In the genomic region with DNA sequence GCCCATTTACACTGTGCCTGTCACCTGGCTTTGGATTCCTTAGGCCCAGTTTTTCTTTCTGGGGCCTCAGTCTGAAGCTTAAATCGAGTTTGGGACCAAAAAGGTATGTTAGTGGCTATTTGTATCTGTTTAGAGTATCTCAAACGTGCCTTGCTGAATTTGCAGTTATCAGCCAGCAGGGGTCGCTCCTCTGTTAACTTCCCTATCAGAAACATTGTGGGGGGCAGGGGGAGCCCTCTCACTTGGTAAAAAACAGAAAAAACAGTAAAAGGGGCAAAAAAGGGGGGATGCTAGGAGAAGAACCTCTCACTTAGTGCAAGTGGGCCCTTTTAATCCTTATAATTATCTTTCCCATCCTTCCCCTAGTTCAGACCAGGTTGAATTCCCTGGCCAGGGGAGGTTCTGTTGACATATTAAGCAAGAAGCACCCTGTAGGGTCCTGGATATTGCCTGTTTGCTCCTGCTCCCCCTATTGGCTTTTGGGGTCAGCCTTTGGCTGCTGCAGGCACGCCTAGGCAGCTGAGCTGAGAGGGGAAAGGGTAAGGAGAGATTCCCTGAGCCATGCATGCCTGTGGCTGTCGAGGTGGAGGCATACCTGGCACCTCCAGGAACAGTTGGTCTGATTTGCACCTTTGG, we compare ENCODE assay signal across 1 cellular context.
TF ChIP-seq lines count a peak whose summit lies in the region.

No MANE protein-coding gene starts in this region.

TF ChIP-seq in GM23338, 12 proteins besides CTCF, POLR2A, EP300 and RAD21 (continued from another document):
- TF ChIP-seq, protein P1, sequence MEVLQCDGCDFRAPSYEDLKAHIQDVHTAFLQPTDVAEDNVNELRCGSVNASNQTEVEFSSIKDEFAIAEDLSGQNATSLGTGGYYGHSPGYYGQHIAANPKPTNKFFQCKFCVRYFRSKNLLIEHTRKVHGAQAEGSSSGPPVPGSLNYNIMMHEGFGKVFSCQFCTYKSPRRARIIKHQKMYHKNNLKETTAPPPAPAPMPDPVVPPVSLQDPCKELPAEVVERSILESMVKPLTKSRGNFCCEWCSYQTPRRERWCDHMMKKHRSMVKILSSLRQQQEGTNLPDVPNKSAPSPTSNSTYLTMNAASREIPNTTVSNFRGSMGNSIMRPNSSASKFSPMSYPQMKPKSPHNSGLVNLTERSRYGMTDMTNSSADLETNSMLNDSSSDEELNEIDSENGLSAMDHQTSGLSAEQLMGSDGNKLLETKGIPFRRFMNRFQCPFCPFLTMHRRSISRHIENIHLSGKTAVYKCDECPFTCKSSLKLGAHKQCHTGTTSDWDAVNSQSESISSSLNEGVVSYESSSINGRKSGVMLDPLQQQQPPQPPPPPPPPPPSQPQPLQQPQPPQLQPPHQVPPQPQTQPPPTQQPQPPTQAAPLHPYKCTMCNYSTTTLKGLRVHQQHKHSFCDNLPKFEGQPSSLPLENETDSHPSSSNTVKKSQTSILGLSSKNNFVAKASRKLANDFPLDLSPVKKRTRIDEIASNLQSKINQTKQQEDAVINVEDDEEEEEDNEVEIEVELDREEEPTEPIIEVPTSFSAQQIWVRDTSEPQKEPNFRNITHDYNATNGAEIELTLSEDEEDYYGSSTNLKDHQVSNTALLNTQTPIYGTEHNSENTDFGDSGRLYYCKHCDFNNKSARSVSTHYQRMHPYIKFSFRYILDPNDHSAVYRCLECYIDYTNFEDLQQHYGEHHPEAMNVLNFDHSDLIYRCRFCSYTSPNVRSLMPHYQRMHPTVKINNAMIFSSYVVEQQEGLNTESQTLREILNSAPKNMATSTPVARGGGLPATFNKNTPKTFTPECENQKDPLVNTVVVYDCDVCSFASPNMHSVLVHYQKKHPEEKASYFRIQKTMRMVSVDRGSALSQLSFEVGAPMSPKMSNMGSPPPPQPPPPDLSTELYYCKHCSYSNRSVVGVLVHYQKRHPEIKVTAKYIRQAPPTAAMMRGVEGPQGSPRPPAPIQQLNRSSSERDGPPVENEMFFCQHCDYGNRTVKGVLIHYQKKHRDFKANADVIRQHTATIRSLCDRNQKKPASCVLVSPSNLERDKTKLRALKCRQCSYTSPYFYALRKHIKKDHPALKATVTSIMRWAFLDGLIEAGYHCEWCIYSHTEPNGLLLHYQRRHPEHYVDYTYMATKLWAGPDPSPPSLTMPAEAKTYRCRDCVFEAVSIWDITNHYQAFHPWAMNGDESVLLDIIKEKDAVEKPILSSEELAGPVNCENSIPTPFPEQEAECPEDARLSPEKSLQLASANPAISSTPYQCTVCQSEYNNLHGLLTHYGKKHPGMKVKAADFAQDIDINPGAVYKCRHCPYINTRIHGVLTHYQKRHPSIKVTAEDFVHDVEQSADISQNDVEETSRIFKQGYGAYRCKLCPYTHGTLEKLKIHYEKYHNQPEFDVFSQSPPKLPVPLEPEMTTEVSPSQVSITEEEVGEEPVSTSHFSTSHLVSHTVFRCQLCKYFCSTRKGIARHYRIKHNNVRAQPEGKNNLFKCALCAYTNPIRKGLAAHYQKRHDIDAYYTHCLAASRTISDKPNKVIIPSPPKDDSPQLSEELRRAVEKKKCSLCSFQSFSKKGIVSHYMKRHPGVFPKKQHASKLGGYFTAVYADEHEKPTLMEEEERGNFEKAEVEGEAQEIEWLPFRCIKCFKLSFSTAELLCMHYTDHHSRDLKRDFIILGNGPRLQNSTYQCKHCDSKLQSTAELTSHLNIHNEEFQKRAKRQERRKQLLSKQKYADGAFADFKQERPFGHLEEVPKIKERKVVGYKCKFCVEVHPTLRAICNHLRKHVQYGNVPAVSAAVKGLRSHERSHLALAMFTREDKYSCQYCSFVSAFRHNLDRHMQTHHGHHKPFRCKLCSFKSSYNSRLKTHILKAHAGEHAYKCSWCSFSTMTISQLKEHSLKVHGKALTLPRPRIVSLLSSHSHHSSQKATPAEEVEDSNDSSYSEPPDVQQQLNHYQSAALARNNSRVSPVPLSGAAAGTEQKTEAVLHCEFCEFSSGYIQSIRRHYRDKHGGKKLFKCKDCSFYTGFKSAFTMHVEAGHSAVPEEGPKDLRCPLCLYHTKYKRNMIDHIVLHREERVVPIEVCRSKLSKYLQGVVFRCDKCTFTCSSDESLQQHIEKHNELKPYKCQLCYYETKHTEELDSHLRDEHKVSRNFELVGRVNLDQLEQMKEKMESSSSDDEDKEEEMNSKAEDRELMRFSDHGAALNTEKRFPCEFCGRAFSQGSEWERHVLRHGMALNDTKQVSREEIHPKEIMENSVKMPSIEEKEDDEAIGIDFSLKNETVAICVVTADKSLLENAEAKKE (CRISPR knock-in tag; IDR thresholded peaks at IDR 0.05): no peak
